Comparison of ENCODE assay signal across 19 cellular contexts in genomic region chr1:35475356-35475755, GRCh38.
DNase-seq lines count a peak whose midpoint lies in the region; ATAC-seq and TF ChIP-seq lines count a peak whose summit lies in the region.
"Had no signal": no experiment of that assay in that cellular context is flagged by ENCODE, and none has a peak within 500 bp of the region (broad histone marks: within the 10 kb centered on the region; RNA-seq: fewer than 3 reads in every experiment).

No MANE protein-coding gene starts in this region.

- no peak overlapping the region for H3K9ac ChIP-seq in adipocyte (ENCODE audit: low read length)
- H3K9ac ChIP-seq: BLaER1 had no signal

- H3K36me3 ChIP-seq in adipocyte (ENCODE audit: control insufficient read depth, insufficient read depth, low read length, severe bottlenecking) (peaks cover 13% of the 10 kb centered on the region), left lung (peaks cover 0 to 51% of the 10 kb centered on the region in 2 donors), gastrocnemius medialis (peaks cover 0 to 33% of the 10 kb centered on the region in 2 donors)

- H3K4me1 ChIP-seq in adipocyte (ENCODE audit: control insufficient read depth, insufficient read depth, low read length) (peaks cover 20% of the 10 kb centered on the region), left lung (no peaks in the 10 kb centered on the region), gastrocnemius medialis (peaks cover 0 to 8% of the 10 kb centered on the region in 2 donors)
- H3K4me1 ChIP-seq: BLaER1 had no signal

- no peak overlapping the region for H3K4me3 ChIP-seq in adipocyte (ENCODE audit: low read length)
- H3K4me3 ChIP-seq in left lung, result no peak overlapping the region
- no peak overlapping the region for H3K4me3 ChIP-seq in dorsolateral prefrontal cortex
- H3K4me3 ChIP-seq in gastrocnemius medialis, result no peak overlapping the region
- H3K4me3 ChIP-seq: BLaER1 had no signal

- no peaks in the 10 kb centered on the region for H3K9me3 ChIP-seq in adipocyte (ENCODE audit: control insufficient read depth, low read length)
- no peaks in the 10 kb centered on the region for H3K9me3 ChIP-seq in left lung
- H3K9me3 ChIP-seq in gastrocnemius medialis, result no peaks in the 10 kb centered on the region
- H3K9me3 ChIP-seq: BLaER1 had no signal

- H3K27me3 ChIP-seq in adipocyte (replicated peaks; ENCODE audit: control insufficient read depth, insufficient read depth, low read length), result no peaks in the 10 kb centered on the region
- H3K27me3 ChIP-seq in left lung, result no peaks in the 10 kb centered on the region
- H3K27me3 ChIP-seq in dorsolateral prefrontal cortex, result no peaks in the 10 kb centered on the region
- no peaks in the 10 kb centered on the region for H3K27me3 ChIP-seq in gastrocnemius medialis
- H3K27me3 ChIP-seq: BLaER1 had no signal

- no peak overlapping the region for H3K27ac ChIP-seq in left lung
- H3K27ac ChIP-seq in dorsolateral prefrontal cortex, result no peak overlapping the region
- no peak overlapping the region for H3K27ac ChIP-seq in gastrocnemius medialis
- H3K27ac ChIP-seq: BLaER1 had no signal

- TF ChIP-seq POLR2A in gastrocnemius medialis (IDR thresholded peaks at IDR 0.05), result no peak

- no peak for TF ChIP-seq CTCF in left lung (IDR thresholded peaks at IDR 0.05)
- TF ChIP-seq CTCF in dorsolateral prefrontal cortex (IDR thresholded peaks at IDR 0.05 in 54 of 56, conservative IDR thresholded peaks at IDR 0.05 in 2 of 56; ENCODE audit: low read depth in 1 of 56, partially characterized antibody in 56 of 56), result no peak
- TF ChIP-seq CTCF in gastrocnemius medialis (IDR thresholded peaks at IDR 0.05 in 4 of 5, conservative IDR thresholded peaks at IDR 0.05 in 1 of 5), result no peak

- intact Hi-C loops in left lung (cut with DNase I), result no loop called here
- intact Hi-C loops in dorsolateral prefrontal cortex (cut with DNase I), result no loop called here
- intact Hi-C loops in gastrocnemius medialis (cut with DNase I; ENCODE audit: low total_unique reads), result no loop called here

- in situ Hi-C loops in gastrocnemius medialis (cut with MboI; ENCODE audit: low sequenced_read_pairs in 4 of 4), result no loop called here

- ATAC-seq in left lung (peak; percentile 48), gastrocnemius medialis (no peak)
- no peak for ATAC-seq in activated CD4-positive, CD25-positive, alpha-beta regulatory T cell treated with anti-CD3 and anti-CD28 coated beads, Interleukin-2, amount 50 U/mL, for 24 hours
- ATAC-seq: Panc1 had no signal

- DNase-seq in EH (ENCODE audit: low read depth) (peak; percentile 31), adipocyte (ENCODE audit: low read depth) (peak; percentile 19), left lung (no peak), renal cortical epithelial cell (ENCODE audit: low read depth) (peak; percentile 52), dorsolateral prefrontal cortex (no peak), gastrocnemius medialis (no peak)
- DNase-seq: Calu3; CD4-positive, alpha-beta T cell; DMS153; GOT3; HCEC 1CT; NCI-H1105; NCI-H2029 treated with DMSO at 0.1 percent for 48 hours; NCI-H345; NCI-H524 treated with DMSO at 0.1 percent for 48 hours; NCI-H82 had no signal

Comparison
In these comparisons a context has a peak if more than half of its experiments do, and no peak if none do; other contexts are left out.
1. DNase-seq: peak in EH (single experiment), adipocyte (single experiment) and renal cortical epithelial cell (single experiment); none in left lung (0 of 2), dorsolateral prefrontal cortex (0 of 10) and gastrocnemius medialis (0 of 2).